ENCODE assay signal across 15 cellular contexts in genomic region chr15:39139431-39140059, GRCh38.
DNase-seq lines count a peak whose midpoint lies in the region; ATAC-seq and TF ChIP-seq lines count a peak whose summit lies in the region.
"Had no signal": no experiment of that assay in that cellular context is flagged by ENCODE, and none has a peak within 500 bp of the region (broad histone marks: within the 10 kb centered on the region; RNA-seq: fewer than 3 reads in every experiment).

No MANE protein-coding gene starts in this region.

- no peaks in the 10 kb centered on the region for H4K20me1 ChIP-seq in smooth muscle cell (ENCODE audit: low read depth)

- H3K36me3 Mint-ChIP-seq in chondrocyte (ENCODE audit: low read depth) = no peaks in the 10 kb centered on the region

- peaks cover 7% of the 10 kb centered on the region for H3F3A ChIP-seq in smooth muscle cell (ENCODE audit: low read depth)

- no peaks in the 10 kb centered on the region for H3K27me3 Mint-ChIP-seq in chondrocyte (ENCODE audit: low read depth)

- H3K4me3 ChIP-seq in left ventricle myocardium inferior (no peak overlapping the region), smooth muscle cell (no peak overlapping the region)
- H3K4me3 ChIP-seq: thyroid gland had no signal

- H3K36me3 ChIP-seq in left ventricle myocardium inferior = no peaks in the 10 kb centered on the region
- H3K36me3 ChIP-seq in smooth muscle cell (ENCODE audit: low read depth) = no peaks in the 10 kb centered on the region
- H3K36me3 ChIP-seq: thyroid gland, WERI-Rb-1 had no signal

- no peaks in the 10 kb centered on the region for H3K79me2 ChIP-seq in smooth muscle cell (ENCODE audit: low read depth)

- peak overlapping the region; percentile 65 for H3K9ac ChIP-seq in smooth muscle cell (ENCODE audit: low read depth)

- H3K4me2 ChIP-seq in smooth muscle cell = peak overlapping the region; percentile 73

- peak overlapping the region; percentile 74 for H3K27ac Mint-ChIP-seq in chondrocyte (ENCODE audit: unreplicated experiment)
- H3K27ac Mint-ChIP-seq: nephron progenitor cell had no signal

- no peak for ATAC-seq in left ventricle myocardium superior
- ATAC-seq in HG03354 (IDR thresholded peaks at IDR 0.05; ENCODE audit: poor library complexity, severe bottlenecking, unreplicated experiment) = peak; percentile 51

- H3K4me3 Mint-ChIP-seq in chondrocyte (ENCODE audit: unreplicated experiment) = no peak overlapping the region
- H3K4me3 Mint-ChIP-seq: nephron progenitor cell had no signal

- H2AFZ ChIP-seq in smooth muscle cell (ENCODE audit: low read depth) = no peak overlapping the region

- TF ChIP-seq CTCF in left ventricle myocardium inferior (IDR thresholded peaks at IDR 0.05; ENCODE audit: borderline replicate concordance) (no peak), chondrocyte (IDR thresholded peaks at IDR 0.05) (no peak), smooth muscle cell (IDR thresholded peaks at IDR 0.05; ENCODE audit: borderline replicate concordance, insufficient read depth, poor library complexity, severe bottlenecking) (no peak)

- DNase-seq in left ventricle myocardium inferior (no peak), left ventricle myocardium superior (no peak), chondrocyte (ENCODE audit: low spot score) (no peak), smooth muscle cell (lab: John Stamatoyannopoulos, UW; ENCODE audit: unreplicated experiment) (no peak), HuH-7 (ENCODE audit: low spot score) (no peak), NCI-H2227 treated with DMSO at 0.1 percent for 48 hours (lab: John Stamatoyannopoulos, UW) (no peak), OCI-M2 (lab: John Stamatoyannopoulos, UW; ENCODE audit: unreplicated experiment) (no peak)
- DNase-seq: activated naive CD4-positive, alpha-beta T cell treated with anti-CD3 and anti-CD28 coated beads, Interleukin-2, amount 50 U/mL, for 16 hours; effector CD8-positive, alpha-beta T cell; KG1; nephron progenitor cell; retina; thyroid gland; WERI-Rb-1 had no signal

- H3K27ac ChIP-seq in left ventricle myocardium inferior (replicated peaks) = peak overlapping the region; percentile 34
- peak overlapping the region; percentile 94 for H3K27ac ChIP-seq in smooth muscle cell (ENCODE audit: low read depth)
- H3K27ac ChIP-seq: thyroid gland, WERI-Rb-1 had no signal

- H3K4me1 Mint-ChIP-seq in chondrocyte (ENCODE audit: low read depth) = peaks cover 61% of the 10 kb centered on the region
- H3K4me1 Mint-ChIP-seq: nephron progenitor cell had no signal

- H3K9me3 ChIP-seq in left ventricle myocardium inferior (replicated peaks) = no peaks in the 10 kb centered on the region
- no peaks in the 10 kb centered on the region for H3K9me3 ChIP-seq in smooth muscle cell (replicated peaks; ENCODE audit: low read depth)
- H3K9me3 ChIP-seq: thyroid gland had no signal

- WGBS in smooth muscle cell (ENCODE audit: low lambda C conversion rate) = 44% methylated on average over 2 of the region's 2 CpGs

- H3K27me3 ChIP-seq in left ventricle myocardium inferior (ENCODE audit: low read depth) = no peaks in the 10 kb centered on the region
- H3K27me3 ChIP-seq in smooth muscle cell (ENCODE audit: low read depth) = no peaks in the 10 kb centered on the region
- H3K27me3 ChIP-seq: thyroid gland had no signal

- H3K4me1 ChIP-seq in left ventricle myocardium inferior (peaks cover 11% of the 10 kb centered on the region), smooth muscle cell (ENCODE audit: low read depth) (peaks cover 26% of the 10 kb centered on the region)
- H3K4me1 ChIP-seq: thyroid gland had no signal

- intact Hi-C loops in left ventricle myocardium inferior (cut with micrococcal nuclease) = no loop called here
- intact Hi-C loops in left ventricle myocardium superior (cut with micrococcal nuclease) = no loop called here

- H3K9me3 Mint-ChIP-seq in chondrocyte (ENCODE audit: low read depth) = peaks cover 3% of the 10 kb centered on the region
- H3K9me3 Mint-ChIP-seq: nephron progenitor cell had no signal
